1 cellular context compared by ENCODE assay signal in the genomic region with DNA sequence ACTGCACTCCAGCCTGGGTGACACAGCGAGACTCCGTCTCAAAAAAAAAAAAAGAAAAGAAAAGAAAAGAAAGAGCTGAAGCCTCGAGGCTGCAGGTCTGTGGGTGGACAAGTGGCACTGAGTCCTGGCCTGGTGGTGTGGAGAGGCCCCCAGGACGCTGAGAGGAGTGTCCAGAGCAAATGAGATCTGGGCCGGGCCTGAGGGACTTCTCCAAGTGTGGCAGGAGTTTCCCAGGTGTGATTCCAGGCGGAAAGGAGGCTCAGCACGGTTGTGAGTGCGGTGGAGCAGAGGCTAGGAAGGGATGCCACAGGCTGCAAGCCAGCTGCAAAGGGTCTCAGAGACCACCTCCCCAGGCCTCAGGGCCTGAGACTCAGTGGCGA.
TF ChIP-seq lines count a peak whose summit lies in the region.

No MANE protein-coding gene starts in this region.

TF ChIP-seq in endothelial cell of umbilical vein, 7 proteins besides CTCF, POLR2A, EP300 and RAD21:
- TF ChIP-seq JUN (IDR thresholded peaks at IDR 0.05; ENCODE audit: borderline replicate concordance, insufficient read depth, insufficient read length, low read depth) (no peak), EZH2 (IDR thresholded peaks at IDR 0.05; ENCODE audit: borderline replicate concordance, low read depth, low read length, severe bottlenecking) (no peak), MYC (IDR thresholded peaks at IDR 0.05; ENCODE audit: low read depth, low read length) (no peak), GATA2 (IDR thresholded peaks at IDR 0.05; ENCODE audit: insufficient read depth, insufficient read length, low read depth, low read length) (no peak), POLR2AphosphoS5 (IDR thresholded peaks at IDR 0.05; ENCODE audit: insufficient read depth, low read depth, low read length) (no peak), FOS (IDR thresholded peaks at IDR 0.05; ENCODE audit: borderline replicate concordance, insufficient read depth, low read length) (no peak)
- TF ChIP-seq, protein P1, sequence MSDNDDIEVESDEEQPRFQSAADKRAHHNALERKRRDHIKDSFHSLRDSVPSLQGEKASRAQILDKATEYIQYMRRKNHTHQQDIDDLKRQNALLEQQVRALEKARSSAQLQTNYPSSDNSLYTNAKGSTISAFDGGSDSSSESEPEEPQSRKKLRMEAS (IDR thresholded peaks at IDR 0.05; ENCODE audit: insufficient read depth, insufficient read length), result no peak
